ENCODE assay signal across 10 cellular contexts in genomic region chr14:35287481-35288013, GRCh38. TPM values are rescaled to one million over a fixed set of nuclear protein-coding genes. Genes with fewer than 3 reads are reported as not detected.
DNase-seq lines count a peak whose midpoint lies in the region; ATAC-seq and TF ChIP-seq lines count a peak whose summit lies in the region.
"Had no signal": no experiment of that assay in that cellular context is flagged by ENCODE, and none has a peak within 500 bp of the region (broad histone marks: within the 10 kb centered on the region; RNA-seq: fewer than 3 reads in every experiment).

No MANE protein-coding gene starts in this region.

- H3K9me3 ChIP-seq in liver (ENCODE audit: control insufficient read depth in 4 of 4, low read length in 3 of 4) = no peaks in the 10 kb centered on the region

- peak; percentile 54 to 62 for TF ChIP-seq RAD21 in liver (IDR thresholded peaks at IDR 0.05)

- peak; percentile 75 for ATAC-seq in stimulated activated naive CD8-positive, alpha-beta T cell treated with anti-CD3 and anti-CD28 coated beads, Interleukin-15, Interleukin-2, amounts not matched to agents 100 U/mL and 50 U/mL, for 24 hours
- ATAC-seq in GM21619 (IDR thresholded peaks at IDR 0.05; ENCODE audit: unreplicated experiment) = no peak

- no peak overlapping the region for H3K4me3 ChIP-seq in liver (ENCODE audit: low read depth in 1 of 3, low read length in 3 of 3)

- peaks cover 0 to 1% (median 0%) of the 10 kb centered on the region in 4 donors for H3K36me3 ChIP-seq in liver (ENCODE audit: control insufficient read depth in 4 of 4, insufficient read depth in 3 of 4, low read depth in 1 of 4, low read length in 3 of 4)

- no peaks in the 10 kb centered on the region for H3K27me3 ChIP-seq in liver (ENCODE audit: control insufficient read depth in 4 of 4, insufficient read depth in 4 of 4, low read length in 3 of 4)

- no peak for TF ChIP-seq CTCF in liver (IDR thresholded peaks at IDR 0.05; ENCODE audit: low read depth, low read length, missing input control)

- peak; percentile 47 to 53 for DNase-seq in activated CD4-positive, alpha-beta T cell treated with anti-CD3 and anti-CD28 coated beads for 24 hours (ENCODE audit: low read depth in 2 of 2)
- DNase-seq in activated CD4-positive, alpha-beta T cell treated with anti-CD3 and anti-CD28 coated beads, Interleukin-2, amount 50 U/mL, for 1 hour = no peak
- DNase-seq in activated CD8-positive, alpha-beta memory T cell treated with anti-CD3 and anti-CD28 coated beads, Interleukin-2, amount 50 U/mL, for 48 hours = peak; percentile 69
- peak; percentile 70 for DNase-seq in stimulated activated naive CD8-positive, alpha-beta T cell treated with anti-CD3 and anti-CD28 coated beads, Interleukin-15, Interleukin-2, amounts not matched to agents 100 U/mL and 50 U/mL, for 24 hours
- DNase-seq in KG1 (lab: John Stamatoyannopoulos, UW) (no peak), OCI-M1 (lab: John Stamatoyannopoulos, UW) (no peak)
- DNase-seq: mesendoderm; NK-92 treated with Interleukin-12 subunit alpha and Interleukin-12 subunit beta, amount 100 ng/mL, for 24 hours had no signal

- WGBS in liver = 25% methylated on average over 7 of the region's 7 CpGs

- H3K9ac ChIP-seq in liver (ENCODE audit: low read depth in 1 of 2, low read length in 2 of 2) = no peak overlapping the region

- H3K27ac ChIP-seq in liver (ENCODE audit: low read depth in 1 of 2, low read length in 2 of 2) = peak overlapping the region; percentile 15 to 17

- peaks cover 1 to 28% (median 20%) of the 10 kb centered on the region in 4 donors for H3K4me1 ChIP-seq in liver (ENCODE audit: control insufficient read depth in 4 of 4, insufficient read depth in 4 of 4, low read length in 3 of 4)

TF ChIP-seq in liver, 16 proteins besides CTCF, POLR2A, EP300 and RAD21:
- TF ChIP-seq FOXA1 (IDR thresholded peaks at IDR 0.05) = no peak
- TF ChIP-seq EGR1 (IDR thresholded peaks at IDR 0.05; ENCODE audit: low read depth in 2 of 2) = no peak
- no peak for TF ChIP-seq MAX (IDR thresholded peaks at IDR 0.05)
- no peak for TF ChIP-seq TAF1 (conservative IDR thresholded peaks at IDR 0.05)
- TF ChIP-seq HNF4G (IDR thresholded peaks at IDR 0.05) = peak; percentile 83
- no peak for TF ChIP-seq ATF3 (IDR thresholded peaks at IDR 0.05)
- no peak for TF ChIP-seq REST (IDR thresholded peaks at IDR 0.05)
- peak; percentile 93 to 94 for TF ChIP-seq HNF4A (conservative IDR thresholded peaks at IDR 0.05)
- TF ChIP-seq JUND (IDR thresholded peaks at IDR 0.05) = peak; percentile 30 to 66
- TF ChIP-seq NR2F2 (IDR thresholded peaks at IDR 0.05) = no peak
- TF ChIP-seq YY1 (IDR thresholded peaks at IDR 0.05) = peak; percentile 47
- TF ChIP-seq RXRA (IDR thresholded peaks at IDR 0.05) = peak; percentile 64 to 85
- TF ChIP-seq SP1 (IDR thresholded peaks at IDR 0.05) = peak; percentile 82
- peak in 1 of 2 donors; percentile 65 for TF ChIP-seq GABPA (IDR thresholded peaks at IDR 0.05 in 1 of 2, conservative IDR thresholded peaks at IDR 0.05 in 1 of 2)
- peak; percentile 11 for TF ChIP-seq FOXA2 (IDR thresholded peaks at IDR 0.05)
- peak; percentile 43 for TF ChIP-seq ZBTB33 (IDR thresholded peaks at IDR 0.05)

RNA-seq across cellular contexts. Expression of gene PSMA6, which starts 4.6 kb away (rescaled TPM):
- total RNA-seq in liver = 100 to 1,000 TPM in 1 of 2 donors, 10 to 100 TPM in 1; 91.5 to 106 TPM
- polyA plus RNA-seq in liver = 100 to 1,000 TPM in 1 of 2 donors, 10 to 100 TPM in 1; 87.5 to 151 TPM

Comparison
In these comparisons a context has a peak if more than half of its experiments do, and no peak if none do; other contexts are left out.
1. DNase-seq: peak in activated CD4-positive, alpha-beta T cell treated with anti-CD3 and anti-CD28 coated beads for 24 hours (2 of 2), activated CD8-positive, alpha-beta memory T cell treated with anti-CD3 and anti-CD28 coated beads, Interleukin-2, amount 50 U/mL, for 48 hours (single experiment) and stimulated activated naive CD8-positive, alpha-beta T cell treated with anti-CD3 and anti-CD28 coated beads, Interleukin-15, Interleukin-2, amounts not matched to agents 100 U/mL and 50 U/mL, for 24 hours (single experiment); none in activated CD4-positive, alpha-beta T cell treated with anti-CD3 and anti-CD28 coated beads, Interleukin-2, amount 50 U/mL, for 1 hour (single experiment), KG1 (single experiment) and OCI-M1 (single experiment).